ENCODE assay signal across 31 cellular contexts in genomic region chr10:113986316-113986715, GRCh38. TPM values are rescaled to one million over a fixed set of nuclear protein-coding genes. Genes with fewer than 3 reads are reported as not detected.
DNase-seq lines count a peak whose midpoint lies in the region; TF ChIP-seq lines count a peak whose summit lies in the region.
"Had no signal": no experiment of that assay in that cellular context is flagged by ENCODE, and none has a peak within 500 bp of the region (broad histone marks: within the 10 kb centered on the region; RNA-seq: fewer than 3 reads in every experiment).

No MANE protein-coding gene starts in this region.

- intact Hi-C loops in A673 (cut with micrococcal nuclease; ENCODE audit: unreplicated experiment): loop anchor here (1.0 to 2.0 kb wide), 2 partner anchors 57 to 116 kb away; partner anchors contain the start of gene ADRB1

- H3K4me1 ChIP-seq in A673 (ENCODE audit: insufficient read depth, low read length, poor library complexity, severe bottlenecking): peaks cover 54% of the 10 kb centered on the region
- H3K4me1 ChIP-seq: A549, BE2C had no signal

- CTCF ChIA-PET in A673 (lab: Charles Lee): no interaction called here

- BruUV-seq in A673 (replicated peaks; lab: Mats Ljungman, UMichigan): TSS peak; percentile 28

- peak; percentile 82 for DNase-seq in A673 (ENCODE audit: low spot score)
- DNase-seq in SK-N-MC (ENCODE audit: low read depth, low spot score): no peak
- DNase-seq in GM20000 (ENCODE audit: low spot score): no peak
- no peak for DNase-seq in activated CD8-positive, alpha-beta memory T cell treated with anti-CD3 and anti-CD28 coated beads for 24 hours
- DNase-seq: 8988T; ACHN; AML-193; BE2C; C1 segment of cervical spinal cord; Caco-2; Calu3; CD4-positive, alpha-beta memory T cell; CD4-positive, alpha-beta T cell; CD4-positive, CD25-positive, alpha-beta regulatory T cell; CD8-positive, alpha-beta memory T cell; CD8-positive, alpha-beta T cell; COR-L47; DMS 273 treated with DMSO at 0.1 percent for 48 hours; DMS153; DMS53; DMS79; DMS79 treated with DMSO at 0.1 percent for 48 hours; DND-41; EL had no signal

- no peaks in the 10 kb centered on the region for H3K27me3 ChIP-seq in A673 (replicated peaks; ENCODE audit: insufficient read depth, low read depth, low read length, poor library complexity)
- H3K27me3 ChIP-seq: BE2C; BLaER1; BLaER1 treated with 17β-estradiol and CSF1 and Interleukin-3, amounts not matched to agents 10 nM and 100 nM had no signal

- POLR2A ChIA-PET in A673 (lab: Charles Lee; ENCODE audit: low non-redundant PET): interaction anchor here (0.5 kb wide), 1 partner anchor 58 kb away, joined by 3 read pairs; no protein-coding TSS in a partner anchor

- H3K9ac ChIP-seq in SK-N-MC (ENCODE audit: insufficient read length): peak overlapping the region; percentile 54
- H3K9ac ChIP-seq: BLaER1; BLaER1 treated with 17β-estradiol and CSF1 and Interleukin-3, amounts not matched to agents 10 nM and 100 nM had no signal

- H3K9me3 ChIP-seq in A673 (ENCODE audit: low read depth, low read length, poor library complexity, severe bottlenecking): peaks cover 8% of the 10 kb centered on the region
- H3K9me3 ChIP-seq in SK-N-MC (ENCODE audit: low read depth, low read length): no peaks in the 10 kb centered on the region
- H3K9me3 ChIP-seq: A549, BE2C, Caco-2 had no signal

- H3K36me3 ChIP-seq in A673 (ENCODE audit: insufficient read depth, low read length, poor library complexity, severe bottlenecking): no peaks in the 10 kb centered on the region
- peaks cover 7% of the 10 kb centered on the region; the same call in 1 of the 2 replicates for H3K36me3 ChIP-seq in SK-N-MC (ENCODE audit: insufficient read depth, low read length)
- H3K36me3 ChIP-seq: BE2C; BLaER1; BLaER1 treated with 17β-estradiol and CSF1 and Interleukin-3, amounts not matched to agents 10 nM and 100 nM had no signal

- no peak overlapping the region for H3K4me3 ChIP-seq in A673 (ENCODE audit: low read depth, low read length, poor library complexity, severe bottlenecking)
- peak overlapping the region; percentile 49; the same call in 1 of the 2 replicates for H3K4me3 ChIP-seq in SK-N-MC
- H3K4me3 ChIP-seq: A549; BLaER1; BLaER1 treated with 17β-estradiol and CSF1 and Interleukin-3, amounts not matched to agents 10 nM and 100 nM had no signal

- peak overlapping the region; percentile 96 for H3K27ac ChIP-seq in A673 (ENCODE audit: low read depth, low read length, poor library complexity, severe bottlenecking)
- H3K27ac ChIP-seq in SK-N-MC: peak overlapping the region; percentile 99
- H3K27ac ChIP-seq: 22Rv1; A549; BLaER1; BLaER1 treated with 17β-estradiol and CSF1 and Interleukin-3, amounts not matched to agents 10 nM and 100 nM; C4-2B had no signal

- TF ChIP-seq CTCF in A673 (conservative IDR thresholded peaks at IDR 0.05; ENCODE audit: low read depth, low read length) (no peak), GM20000 (IDR thresholded peaks at IDR 0.05; ENCODE audit: extremely low read depth, missing control alignments) (no peak)

RNA-seq across cellular contexts. Expression of gene ADRB1, which starts 57.4 kb away (rescaled TPM):
- total RNA-seq in A673 (2021): 81.6 and 85.2 TPM in 2 replicates
- total RNA-seq: B cell; CD4-positive, alpha-beta memory T cell; Daoy had no signal
